Comparison of ENCODE assay signal across 13 cellular contexts in the genomic region with DNA sequence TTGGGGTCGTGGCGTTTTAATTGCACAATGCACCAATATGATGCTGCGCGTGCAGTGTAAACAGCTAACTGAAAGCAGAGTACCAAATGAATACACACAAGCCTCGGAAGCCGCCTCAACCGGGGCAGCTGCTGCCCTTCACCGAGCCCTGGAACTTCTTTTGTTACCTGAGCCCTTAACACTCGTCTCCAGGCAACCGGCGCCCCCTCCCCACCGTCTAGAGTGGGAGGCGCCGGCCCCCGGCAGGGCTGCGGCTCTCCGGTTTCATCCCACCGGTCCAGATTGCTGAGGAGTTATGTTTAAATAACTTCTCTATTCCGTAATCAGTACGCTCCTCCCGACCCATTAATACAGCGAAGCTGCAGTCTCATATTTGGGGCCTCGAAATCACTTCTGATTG.
DNase-seq lines count a peak whose midpoint lies in the region; ATAC-seq and TF ChIP-seq lines count a peak whose summit lies in the region.
"Had no signal": no experiment of that assay in that cellular context is flagged by ENCODE, and none has a peak within 500 bp of the region (broad histone marks: within the 10 kb centered on the region; RNA-seq: fewer than 3 reads in every experiment).

No MANE protein-coding gene starts in this region.

- in situ Hi-C loops in KBM-7 (cut with MboI; ENCODE audit: low pct_unique_long_range_greater_than_20kb, low sequenced_read_pairs): no loop called here

- H3K9me3 ChIP-seq in breast epithelium (no peaks in the 10 kb centered on the region), iPS-20b (ENCODE audit: insufficient read depth, low read depth, low read length) (no peaks in the 10 kb centered on the region), uterus (no peaks in the 10 kb centered on the region)
- no peaks in the 10 kb centered on the region for H3K9me3 ChIP-seq in CD4-positive, alpha-beta memory T cell (ENCODE audit: control insufficient read depth in 1 of 2, low read length in 2 of 2)
- H3K9me3 ChIP-seq: pancreas had no signal

- H3K36me3 ChIP-seq in breast epithelium (no peaks in the 10 kb centered on the region), iPS-20b (ENCODE audit: insufficient read depth, low read depth, low read length) (no peaks in the 10 kb centered on the region), uterus (no peaks in the 10 kb centered on the region)
- no peaks in the 10 kb centered on the region for H3K36me3 ChIP-seq in CD4-positive, alpha-beta memory T cell (ENCODE audit: insufficient read depth, low read length)
- H3K36me3 ChIP-seq: pancreas had no signal

- BruUV-seq in MCF 10A (replicated peaks; lab: Mats Ljungman, UMichigan): no TSS peak

- no peak for TF ChIP-seq POLR2A in breast epithelium (IDR thresholded peaks at IDR 0.05)
- TF ChIP-seq POLR2A in uterus (IDR thresholded peaks at IDR 0.05): no peak

- H3K27me3 Mint-ChIP-seq in MCF 10A (ENCODE audit: insufficient read depth, unreplicated experiment): peaks cover 22% of the 10 kb centered on the region
- no peaks in the 10 kb centered on the region for H3K27me3 Mint-ChIP-seq in CD4-positive, alpha-beta memory T cell
- H3K27me3 Mint-ChIP-seq: activated naive CD4-positive, alpha-beta T cell treated with anti-CD3 and anti-CD28 coated beads, Interleukin-2, amount 50 U/mL, for 24 hours had no signal

- H3K4me3 ChIP-seq in breast epithelium: peak overlapping the region in 2 of 3 donors; percentile 18 to 51
- H3K4me3 ChIP-seq in iPS-20b (ENCODE audit: low read length): peak overlapping the region; percentile 68
- H3K4me3 ChIP-seq in uterus: peak overlapping the region in 1 of 2 donors; percentile 19
- H3K4me3 ChIP-seq in CD4-positive, alpha-beta memory T cell (ENCODE audit: low read length in 2 of 2): no peak overlapping the region
- H3K4me3 ChIP-seq: pancreas had no signal

- no peak overlapping the region for H3K27ac Mint-ChIP-seq in MCF 10A (ENCODE audit: low read depth, unreplicated experiment)
- H3K27ac Mint-ChIP-seq in CD4-positive, alpha-beta memory T cell: no peak overlapping the region
- H3K27ac Mint-ChIP-seq: activated CD8-positive, alpha-beta T cell treated with anti-CD3 and anti-CD28 coated beads, Interleukin-2, amount 10 ng/mL, durations not matched to agents 7 days and 5 days; activated naive CD4-positive, alpha-beta T cell treated with anti-CD3 and anti-CD28 coated beads, Interleukin-2, amount 50 U/mL, for 24 hours; T-helper 1 cell treated with Interleukin-12 subunit alpha and Interleukin-12 subunit beta and Interleukin-4 antibody, amounts not matched to agents 30 μg/mL and 1 μg/mL, for 36 hours had no signal

- POLR2A ChIA-PET in MCF 10A (lab: Yijun Ruan, JAX): no interaction called here
- POLR2A ChIA-PET in CD4-positive, alpha-beta memory T cell (lab: Charles Lee; ENCODE audit: partially characterized antibody): no interaction called here

- H3K36me3 Mint-ChIP-seq in MCF 10A (ENCODE audit: insufficient read depth, unreplicated experiment): no peaks in the 10 kb centered on the region
- no peaks in the 10 kb centered on the region for H3K36me3 Mint-ChIP-seq in CD4-positive, alpha-beta memory T cell
- H3K36me3 Mint-ChIP-seq: activated naive CD4-positive, alpha-beta T cell treated with anti-CD3 and anti-CD28 coated beads, Interleukin-2, amount 50 U/mL, for 24 hours had no signal

- no peaks in the 10 kb centered on the region for H3K4me1 ChIP-seq in breast epithelium
- peaks cover 16% of the 10 kb centered on the region; the same call in 1 of the 2 replicates for H3K4me1 ChIP-seq in iPS-20b (ENCODE audit: insufficient read depth, low read length)
- no peaks in the 10 kb centered on the region for H3K4me1 ChIP-seq in uterus
- H3K4me1 ChIP-seq in CD4-positive, alpha-beta memory T cell (ENCODE audit: insufficient read depth, low read length): no peaks in the 10 kb centered on the region
- H3K4me1 ChIP-seq: pancreas had no signal

- H3K27ac ChIP-seq in breast epithelium (no peak overlapping the region), iPS-20b (ENCODE audit: low read length) (no peak overlapping the region), uterus (peak overlapping the region; percentile 35 to 60)
- no peak overlapping the region for H3K27ac ChIP-seq in CD4-positive, alpha-beta memory T cell (ENCODE audit: low read depth, low read length)
- H3K27ac ChIP-seq: pancreas had no signal

- DNase-seq in breast epithelium (ENCODE audit: low spot score in 2 of 2) (no peak), MCF 10A (ENCODE audit: unreplicated experiment) (no peak), NCI-H526 (lab: John Stamatoyannopoulos, UW) (peak; percentile 63 to 86), uterus (no peak), KBM-7 (no peak)
- DNase-seq in CD4-positive, alpha-beta memory T cell: no peak
- DNase-seq: activated CD8-positive, alpha-beta T cell treated with anti-CD3 and anti-CD28 coated beads, Interleukin-2, amount 10 ng/mL, durations not matched to agents 7 days and 5 days; pancreas had no signal

- no peaks in the 10 kb centered on the region for H3K4me1 Mint-ChIP-seq in MCF 10A (ENCODE audit: insufficient read depth, unreplicated experiment)
- peaks cover 0 to 7% (median 2%) of the 10 kb centered on the region in 4 donors for H3K4me1 Mint-ChIP-seq in CD4-positive, alpha-beta memory T cell

- H3K9ac ChIP-seq in iPS-20b (ENCODE audit: low read depth, low read length): no peak overlapping the region

- CTCF ChIA-PET in MCF 10A (lab: Yijun Ruan, JAX): interaction anchor here (0.6 kb wide), 1 partner anchor 17 kb away, joined by 3 read pairs; no protein-coding TSS in a partner anchor
- CTCF ChIA-PET in CD4-positive, alpha-beta memory T cell (lab: Charles Lee; ENCODE audit: partially characterized antibody): no interaction called here

- intact Hi-C loops in breast epithelium (cut with DNase I; ENCODE audit: low total_unique reads): no loop called here
- intact Hi-C loops in MCF 10A (cut with micrococcal nuclease): no loop called here
- intact Hi-C loops in uterus (cut with DNase I; ENCODE audit: low total_unique reads): no loop called here
- intact Hi-C loops in CD4-positive, alpha-beta memory T cell (cut with micrococcal nuclease): no loop called here

- TF ChIP-seq CTCF in breast epithelium (IDR thresholded peaks at IDR 0.05): no peak
- no peak for TF ChIP-seq CTCF in MCF 10A (IDR thresholded peaks at IDR 0.05; ENCODE audit: unreplicated experiment)
- no peak for TF ChIP-seq CTCF in uterus (IDR thresholded peaks at IDR 0.05)

- H3K27me3 ChIP-seq in breast epithelium (peaks cover 0 to 45% of the 10 kb centered on the region in 2 donors), iPS-20b (ENCODE audit: insufficient read depth, low read length) (peaks cover 37% of the 10 kb centered on the region), uterus (no peaks in the 10 kb centered on the region)
- H3K27me3 ChIP-seq in CD4-positive, alpha-beta memory T cell (ENCODE audit: insufficient read depth, low read length): no peaks in the 10 kb centered on the region

- no peak overlapping the region for H3K4me3 Mint-ChIP-seq in MCF 10A (ENCODE audit: unreplicated experiment)
- peak overlapping the region in 1 of 8 donors; percentile 15 for H3K4me3 Mint-ChIP-seq in CD4-positive, alpha-beta memory T cell
- H3K4me3 Mint-ChIP-seq: activated CD8-positive, alpha-beta T cell treated with anti-CD3 and anti-CD28 coated beads, Interleukin-2, amount 10 ng/mL, durations not matched to agents 7 days and 5 days; activated naive CD4-positive, alpha-beta T cell treated with anti-CD3 and anti-CD28 coated beads, Interleukin-2, amount 50 U/mL, for 24 hours; T-helper 1 cell treated with Interleukin-12 subunit alpha and Interleukin-12 subunit beta and Interleukin-4 antibody, amounts not matched to agents 30 μg/mL and 1 μg/mL, for 36 hours had no signal

- no peak for ATAC-seq in HG03432 (IDR thresholded peaks at IDR 0.05; ENCODE audit: unreplicated experiment)
- ATAC-seq: activated CD8-positive, alpha-beta T cell treated with anti-CD3 and anti-CD28 coated beads, Interleukin-2, amount 10 ng/mL, durations not matched to agents 7 days and 5 days; left lobe of liver; pancreas had no signal

- H3K9me3 Mint-ChIP-seq in MCF 10A (ENCODE audit: unreplicated experiment): no peaks in the 10 kb centered on the region
- H3K9me3 Mint-ChIP-seq in CD4-positive, alpha-beta memory T cell: no peaks in the 10 kb centered on the region
- H3K9me3 Mint-ChIP-seq: activated naive CD4-positive, alpha-beta T cell treated with anti-CD3 and anti-CD28 coated beads, Interleukin-2, amount 50 U/mL, for 24 hours; T-helper 1 cell treated with Interleukin-12 subunit alpha and Interleukin-12 subunit beta and Interleukin-4 antibody, amounts not matched to agents 30 μg/mL and 1 μg/mL, for 36 hours had no signal

Comparison
In these comparisons a context has a peak if more than half of its experiments do, and no peak if none do; other contexts are left out.
1. DNase-seq: peak in NCI-H526 (2 of 2); none in breast epithelium (0 of 2), MCF 10A (single experiment), uterus (0 of 2), CD4-positive, alpha-beta memory T cell (0 of 5) and KBM-7 (single experiment).
2. H3K27ac ChIP-seq: peak in uterus (2 of 2); none in breast epithelium (0 of 2), iPS-20b (single experiment) and CD4-positive, alpha-beta memory T cell (single experiment).
3. H3K4me3 ChIP-seq: peak in breast epithelium (2 of 3) and iPS-20b (single experiment); none in CD4-positive, alpha-beta memory T cell (0 of 2).